ENCODE assay signal across 13 cellular contexts in genomic region chr1:6241887-6242740, GRCh38. TPM values are rescaled to one million over a fixed set of nuclear protein-coding genes. Genes with fewer than 3 reads are reported as not detected.
DNase-seq lines count a peak whose midpoint lies in the region; ATAC-seq and TF ChIP-seq lines count a peak whose summit lies in the region.
"Had no signal": no experiment of that assay in that cellular context is flagged by ENCODE, and none has a peak within 500 bp of the region (broad histone marks: within the 10 kb centered on the region; RNA-seq: fewer than 3 reads in every experiment).

No MANE protein-coding gene starts in this region.

- intact Hi-C loops in heart left ventricle (cut with DNase I) = loop anchor here in 5 of 10 donors (5.0 to 10.0 kb wide), 5 partner anchors 35 to 200 kb away; partner anchors contain the start of gene RNF207 (in 3 of the 5)
- intact Hi-C loops in Right ventricle myocardium superior (cut with DNase I) = no loop called here
- intact Hi-C loops in right cardiac atrium (cut with DNase I) = loop anchor here in 2 of 4 donors (5.0 to 10.0 kb wide), 2 partner anchors 45 to 197 kb away; partner anchors contain the start of genes KCNAB2 (in 1 of the 2) and RPL22 (in 1 of the 2)

- no peak for TF ChIP-seq POLR2A in heart left ventricle (IDR thresholded peaks at IDR 0.05)

- H3K27ac Mint-ChIP-seq in type B pancreatic cell = no peak overlapping the region

- H3K27ac ChIP-seq in heart left ventricle = no peak overlapping the region
- H3K27ac ChIP-seq in right cardiac atrium (ENCODE audit: low read length) = no peak overlapping the region
- H3K27ac ChIP-seq: HL-60, tibial artery had no signal

- H3K27me3 Mint-ChIP-seq in type B pancreatic cell = peaks cover 77% of the 10 kb centered on the region

- H3K4me1 ChIP-seq in heart left ventricle (peaks cover 0 to 41% (median 24%) of the 10 kb centered on the region in 12 donors), right cardiac atrium (ENCODE audit: control insufficient read depth, insufficient read depth, low read length) (no peaks in the 10 kb centered on the region)

- ATAC-seq in heart left ventricle = no peak
- no peak for ATAC-seq in Right ventricle myocardium superior (ENCODE audit: poor library complexity)
- no peak for ATAC-seq in right cardiac atrium

- H3K9me3 Mint-ChIP-seq in type B pancreatic cell = no peaks in the 10 kb centered on the region
- H3K9me3 Mint-ChIP-seq: T-helper 2 cell treated with Interferon-gamma antibody and Interleukin-4, amounts not matched to agents 5 μg/mL and 100 μg/mL, for 36 hours had no signal

- WGBS in heart left ventricle, 4 donors = 1 to 3% (median 1%) methylated on average over 31 to 99 of the region's 99 CpGs
- WGBS in right cardiac atrium = under 1% methylated on average over 98 of the region's 99 CpGs

- H3K4me3 ChIP-seq in heart left ventricle (peak overlapping the region in 9 of 12 donors; percentile 2 to 27 (median 12)), right cardiac atrium (ENCODE audit: low read length) (peak overlapping the region; percentile 12)
- H3K4me3 ChIP-seq: tibial artery had no signal

- peaks cover 14% of the 10 kb centered on the region for H3K4me1 Mint-ChIP-seq in type B pancreatic cell (ENCODE audit: unreplicated experiment)

- no peaks in the 10 kb centered on the region for H3K36me3 ChIP-seq in heart left ventricle
- H3K36me3 ChIP-seq: tibial artery had no signal

- DNase-seq in heart left ventricle (no peak), Right ventricle myocardium superior (no peak), right cardiac atrium (peak in 2 of 3 donors; percentile 70 to 74), type B pancreatic cell (ENCODE audit: extremely low spot score, unreplicated experiment) (no peak), NCI-H1105 (lab: John Stamatoyannopoulos, UW) (no peak), NCI-H2196 (lab: John Stamatoyannopoulos, UW; ENCODE audit: unreplicated experiment) (no peak)
- DNase-seq: activated gamma-delta T cell treated with Interleukin-2 at 50 U/mL for 16 hours; NCI-H446; stimulated activated CD4-positive, alpha-beta T cell treated with anti-CD3 and anti-CD28 coated beads, Interleukin-15, amount 100 ng/mL, for 24 hours; tibial artery had no signal

- H3K36me3 Mint-ChIP-seq in type B pancreatic cell = no peaks in the 10 kb centered on the region

- no peak for TF ChIP-seq CTCF in heart left ventricle (IDR thresholded peaks at IDR 0.05)
- no peak for TF ChIP-seq CTCF in type B pancreatic cell (conservative IDR thresholded peaks at IDR 0.05)

- peak overlapping the region; percentile 78 for H3K4me3 Mint-ChIP-seq in type B pancreatic cell

- no peaks in the 10 kb centered on the region for H3K9me3 ChIP-seq in heart left ventricle
- no peaks in the 10 kb centered on the region for H3K9me3 ChIP-seq in right cardiac atrium (ENCODE audit: control insufficient read depth, low read length)
- H3K9me3 ChIP-seq: tibial artery had no signal

- H3K27me3 ChIP-seq in heart left ventricle = peaks cover 35 to 81% (median 62%) of the 10 kb centered on the region in 9 donors
- no peaks in the 10 kb centered on the region for H3K27me3 ChIP-seq in right cardiac atrium (ENCODE audit: control insufficient read depth, insufficient read depth)

RNA-seq across cellular contexts. Expression of gene HES3, which starts 1.9 kb away (rescaled TPM):
- total RNA-seq in heart left ventricle (not detected), Right ventricle myocardium superior (not detected), right cardiac atrium (not detected), type B pancreatic cell (ENCODE audit: low replicate concordance) (not detected in 2 replicates)
- polyA plus RNA-seq in heart left ventricle (not detected), right cardiac atrium (not detected)
- total RNA-seq: mesenteric fat pad had no signal

RNA-seq across cellular contexts. Expression of gene ICMT, which starts 6.3 kb away (rescaled TPM):
- total RNA-seq in heart left ventricle (100 to 1,000 TPM in 2 of 9 donors, 10 to 100 TPM in 7; 48.7 to 102 (median 64.1) TPM), Right ventricle myocardium superior (48.8 TPM), right cardiac atrium (10 to 100 TPM; 52.1 to 59.6 (median 54.1) TPM), type B pancreatic cell (ENCODE audit: low replicate concordance) (56.6 and 63.5 TPM in 2 replicates)
- polyA plus RNA-seq in heart left ventricle (10 to 100 TPM; 26.8 to 61.6 TPM), right cardiac atrium (39.9 TPM)

RNA-seq across cellular contexts. Expression of gene GPR153, which starts 18.8 kb away (rescaled TPM):
- 10 to 100 TPM in 1 of 9 donors, 1 to 10 TPM in 8; 2.7 to 30.0 (median 4.8) TPM for total RNA-seq in heart left ventricle
- polyA plus RNA-seq in heart left ventricle = 1 to 10 TPM; 2.7 to 4.7 TPM
- 12.5 TPM for total RNA-seq in Right ventricle myocardium superior
- 10 to 100 TPM in 2 of 4 donors, 1 to 10 TPM in 2; 6.7 to 14.3 (median 10.5) TPM for total RNA-seq in right cardiac atrium
- 9.3 TPM for polyA plus RNA-seq in right cardiac atrium
- 6.1 and 8.5 TPM in 2 replicates for total RNA-seq in type B pancreatic cell (ENCODE audit: low replicate concordance)

RNA-seq across cellular contexts. Expression of gene RNF207, which starts 36.2 kb away (rescaled TPM):
- total RNA-seq in heart left ventricle (100 to 1,000 TPM in 1 of 9 donors, 10 to 100 TPM in 8; 27.0 to 126 (median 58.2) TPM), Right ventricle myocardium superior (70.1 TPM), right cardiac atrium (10 to 100 TPM; 33.7 to 97.4 (median 63.7) TPM), type B pancreatic cell (ENCODE audit: low replicate concordance) (34.5 and 37.0 TPM in 2 replicates)
- polyA plus RNA-seq in heart left ventricle (10 to 100 TPM; 10.6 to 88.6 TPM), right cardiac atrium (55.2 TPM)

RNA-seq across cellular contexts. Expression of gene RPL22, which starts 42.7 kb away (rescaled TPM):
- total RNA-seq in heart left ventricle = 100 to 1,000 TPM in 7 of 9 donors, 10 to 100 TPM in 2; 63.6 to 343 (median 241) TPM
- 100 to 1,000 TPM; 198 to 353 TPM for polyA plus RNA-seq in heart left ventricle
- total RNA-seq in Right ventricle myocardium superior = 234 TPM
- total RNA-seq in right cardiac atrium = 100 to 1,000 TPM; 247 to 309 (median 276) TPM
- polyA plus RNA-seq in right cardiac atrium = 260 TPM
- total RNA-seq in type B pancreatic cell (ENCODE audit: low replicate concordance) = 499 and 541 TPM in 2 replicates

Comparison
In these comparisons a context has a peak if more than half of its experiments do, and no peak if none do; other contexts are left out.
1. DNase-seq: peak in right cardiac atrium (2 of 3); none in heart left ventricle (0 of 5), Right ventricle myocardium superior (single experiment), type B pancreatic cell (single experiment), NCI-H1105 (single experiment) and NCI-H2196 (single experiment).